Comparison of ENCODE assay signal across 2 cellular contexts in genomic region chr2:169775765-169776482, GRCh38.
TF ChIP-seq lines count a peak whose summit lies in the region.

No MANE protein-coding gene starts in this region.

TF ChIP-seq in HEK293, 187 proteins besides CTCF, POLR2A, EP300 and RAD21:
- no peak for TF ChIP-seq ZNF560 (tag by site-specific recombination; IDR thresholded peaks at IDR 0.05; ENCODE audit: borderline replicate concordance)
- TF ChIP-seq ZNF776 (tag by site-specific recombination; IDR thresholded peaks at IDR 0.05; ENCODE audit: borderline replicate concordance), result no peak
- TF ChIP-seq ZNF354C (tag by site-specific recombination; IDR thresholded peaks at IDR 0.05; ENCODE audit: borderline replicate concordance, low read depth), result no peak
- no peak for TF ChIP-seq ZNF132 (tag by site-specific recombination; IDR thresholded peaks at IDR 0.05; ENCODE audit: borderline replicate concordance)
- peak; percentile 30; the same call in 1 of the 2 replicates for TF ChIP-seq ZNF335 (tag by site-specific recombination; conservative IDR thresholded peaks at IDR 0.05)
- 0 out of 2 replicates have a peak, but pooled peaks have one; percentile 17 for TF ChIP-seq PRDM10 (tag by site-specific recombination; IDR thresholded peaks at IDR 0.05)
TF ChIP-seq in HEK293: peak in this region for 2.

TF ChIP-seq in K562, 482 proteins besides CTCF, POLR2A, EP300 and RAD21 (continues in another document):
- TF ChIP-seq FOXK2 (conservative IDR thresholded peaks at IDR 0.05 in 1 of 2, IDR thresholded peaks at IDR 0.05 in 1 of 2; ENCODE audit: low read depth in 2 of 2) (peak; percentile 26 to 35; a peak in 1 of 4 replicates), THAP7 (CRISPR knock-in tag; IDR thresholded peaks at IDR 0.05) (no peak), ESRRA (IDR thresholded peaks at IDR 0.05; ENCODE audit: borderline replicate concordance, low read depth) (no peak), ARID2 (IDR thresholded peaks at IDR 0.05) (no peak), GATAD2A (IDR thresholded peaks at IDR 0.05) (no peak), MXI1 (IDR thresholded peaks at IDR 0.05; ENCODE audit: low read depth, low read length) (no peak), EWSR1 (IDR thresholded peaks at IDR 0.05; ENCODE audit: borderline replicate concordance, low read depth, partially characterized antibody) (no peak), KLF13 (tag; IDR thresholded peaks at IDR 0.05; ENCODE audit: borderline replicate concordance, low read depth) (no peak), LEF1 (IDR thresholded peaks at IDR 0.05) (0 out of 2 replicates have a peak, but pooled peaks have one; percentile 30), RFX1 (IDR thresholded peaks at IDR 0.05) (no peak), RUNX1 (IDR thresholded peaks at IDR 0.05; ENCODE audit: low read depth) (no peak), SMARCA4 (IDR thresholded peaks at IDR 0.05) (0 out of 2 replicates have a peak, but pooled peaks have one; percentile 24), CBX3 (IDR thresholded peaks at IDR 0.05; ENCODE audit: borderline replicate concordance in 1 of 2, low read length in 2 of 2) (no peak), NBN (IDR thresholded peaks at IDR 0.05; ENCODE audit: low read depth) (no peak), TBP (optimal IDR thresholded peaks at IDR 0.05; ENCODE audit: low read depth, low read length) (no peak), ZNF766 (CRISPR knock-in tag; conservative IDR thresholded peaks at IDR 0.05) (0 out of 2 replicates have a peak, but pooled peaks have one; percentile 45), ZNF57 (CRISPR knock-in tag; IDR thresholded peaks at IDR 0.05) (no peak), ESRRB (CRISPR knock-in tag; IDR thresholded peaks at IDR 0.05; ENCODE audit: borderline replicate concordance) (no peak), PRDM10 (IDR thresholded peaks at IDR 0.05; ENCODE audit: partially characterized antibody) (peak; percentile 69), SP1 (CRISPR knock-in tag; IDR thresholded peaks at IDR 0.05) (no peak), MTA1 (IDR thresholded peaks at IDR 0.05; ENCODE audit: borderline replicate concordance) (no peak), ETS2 (tag; IDR thresholded peaks at IDR 0.05; ENCODE audit: borderline replicate concordance, poor library complexity, severe bottlenecking) (no peak), MECOM (CRISPR knock-in tag; IDR thresholded peaks at IDR 0.05) (0 out of 2 replicates have a peak, but pooled peaks have one; percentile 27), SMARCE1 (IDR thresholded peaks at IDR 0.05) (peak; percentile 50; the same call in 1 of the 2 replicates), ZSCAN29 (IDR thresholded peaks at IDR 0.05) (no peak), FOXA1 (IDR thresholded peaks at IDR 0.05; ENCODE audit: borderline replicate concordance) (no peak), ZNF445 (CRISPR knock-in tag; IDR thresholded peaks at IDR 0.05; ENCODE audit: low read depth) (0 out of 2 replicates have a peak, but pooled peaks have one; percentile 13), HNRNPUL1 (IDR thresholded peaks at IDR 0.05; ENCODE audit: low read length) (no peak), MCM2 (IDR thresholded peaks at IDR 0.05; ENCODE audit: low read depth) (no peak), ILF3 (IDR thresholded peaks at IDR 0.05; ENCODE audit: borderline replicate concordance) (no peak), ZBTB8A (IDR thresholded peaks at IDR 0.05; ENCODE audit: partially characterized antibody) (no peak), DPF2 (IDR thresholded peaks at IDR 0.05) (peak; percentile 56; the same call in 1 of the 2 replicates), FOXJ2 (tag; IDR thresholded peaks at IDR 0.05) (no peak), GABPB1 (CRISPR knock-in tag; IDR thresholded peaks at IDR 0.05) (no peak), TCF3 (CRISPR knock-in tag; IDR thresholded peaks at IDR 0.05) (no peak), HES1 (IDR thresholded peaks at IDR 0.05; ENCODE audit: low read depth) (no peak), RBBP5 (IDR thresholded peaks at IDR 0.05; ENCODE audit: borderline replicate concordance, insufficient read depth, low read length, poor library complexity, severe bottlenecking) (no peak), PRPF4 (IDR thresholded peaks at IDR 0.05; ENCODE audit: insufficient read depth, low read depth, low read length, poor library complexity, severe bottlenecking) (no peak), TAF1 (IDR thresholded peaks at IDR 0.05; ENCODE audit: control insufficient read depth, extremely low read depth, insufficient read depth, low read length, severe bottlenecking) (no peak), PHTF2 (CRISPR knock-in tag; IDR thresholded peaks at IDR 0.05) (no peak), U2AF1 (optimal IDR thresholded peaks at IDR 0.05; ENCODE audit: low read depth, low read length) (no peak), ZNF124 (CRISPR knock-in tag; IDR thresholded peaks at IDR 0.05) (no peak), PCBP2 (IDR thresholded peaks at IDR 0.05; ENCODE audit: low read depth, low read length, poor library complexity, severe bottlenecking) (no peak), DNMT1 (IDR thresholded peaks at IDR 0.05) (no peak), MTA2 (IDR thresholded peaks at IDR 0.05; ENCODE audit: low read depth) (no peak), ZFP1 (CRISPR knock-in tag; IDR thresholded peaks at IDR 0.05) (no peak), MAFF (IDR thresholded peaks at IDR 0.05; ENCODE audit: low read length) (peak; percentile 46; the same call in 1 of the 2 replicates), MTA3 (IDR thresholded peaks at IDR 0.05; ENCODE audit: borderline replicate concordance) (no peak), FOXP1 (CRISPR knock-in tag; IDR thresholded peaks at IDR 0.05) (no peak), ZNF696 (CRISPR knock-in tag; conservative IDR thresholded peaks at IDR 0.05) (no peak), ZKSCAN1 (IDR thresholded peaks at IDR 0.05; ENCODE audit: low read depth, low read length) (no peak), RCOR1 (IDR thresholded peaks at IDR 0.05; ENCODE audit: borderline replicate concordance in 1 of 2, low read depth in 2 of 2, low read length in 2 of 2) (peak in 1 of 2 experiments; percentile 24; a peak in 1 of 4 replicates), ZNF583 (CRISPR knock-in tag; IDR thresholded peaks at IDR 0.05) (no peak), ZNF232 (CRISPR knock-in tag; IDR thresholded peaks at IDR 0.05) (no peak), NFE2 (IDR thresholded peaks at IDR 0.05; ENCODE audit: low read depth) (peak; percentile 90), BRD4 (IDR thresholded peaks at IDR 0.05) (peak; percentile 51; the same call in 1 of the 2 replicates), HNRNPK (IDR thresholded peaks at IDR 0.05; ENCODE audit: low read depth, low read length, poor library complexity, severe bottlenecking) (no peak), ZNF174 (CRISPR knock-in tag; IDR thresholded peaks at IDR 0.05) (no peak), RAD51 (IDR thresholded peaks at IDR 0.05; ENCODE audit: borderline replicate concordance, low read depth) (no peak)
- TF ChIP-seq, protein P1, sequence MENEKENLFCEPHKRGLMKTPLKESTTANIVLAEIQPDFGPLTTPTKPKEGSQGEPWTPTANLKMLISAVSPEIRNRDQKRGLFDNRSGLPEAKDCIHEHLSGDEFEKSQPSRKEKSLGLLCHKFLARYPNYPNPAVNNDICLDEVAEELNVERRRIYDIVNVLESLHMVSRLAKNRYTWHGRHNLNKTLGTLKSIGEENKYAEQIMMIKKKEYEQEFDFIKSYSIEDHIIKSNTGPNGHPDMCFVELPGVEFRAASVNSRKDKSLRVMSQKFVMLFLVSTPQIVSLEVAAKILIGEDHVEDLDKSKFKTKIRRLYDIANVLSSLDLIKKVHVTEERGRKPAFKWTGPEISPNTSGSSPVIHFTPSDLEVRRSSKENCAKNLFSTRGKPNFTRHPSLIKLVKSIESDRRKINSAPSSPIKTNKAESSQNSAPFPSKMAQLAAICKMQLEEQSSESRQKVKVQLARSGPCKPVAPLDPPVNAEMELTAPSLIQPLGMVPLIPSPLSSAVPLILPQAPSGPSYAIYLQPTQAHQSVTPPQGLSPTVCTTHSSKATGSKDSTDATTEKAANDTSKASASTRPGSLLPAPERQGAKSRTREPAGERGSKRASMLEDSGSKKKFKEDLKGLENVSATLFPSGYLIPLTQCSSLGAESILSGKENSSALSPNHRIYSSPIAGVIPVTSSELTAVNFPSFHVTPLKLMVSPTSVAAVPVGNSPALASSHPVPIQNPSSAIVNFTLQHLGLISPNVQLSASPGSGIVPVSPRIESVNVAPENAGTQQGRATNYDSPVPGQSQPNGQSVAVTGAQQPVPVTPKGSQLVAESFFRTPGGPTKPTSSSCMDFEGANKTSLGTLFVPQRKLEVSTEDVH (IDR thresholded peaks at IDR 0.05; ENCODE audit: low read depth, partially characterized antibody), result no peak
- TF ChIP-seq, protein P2, sequence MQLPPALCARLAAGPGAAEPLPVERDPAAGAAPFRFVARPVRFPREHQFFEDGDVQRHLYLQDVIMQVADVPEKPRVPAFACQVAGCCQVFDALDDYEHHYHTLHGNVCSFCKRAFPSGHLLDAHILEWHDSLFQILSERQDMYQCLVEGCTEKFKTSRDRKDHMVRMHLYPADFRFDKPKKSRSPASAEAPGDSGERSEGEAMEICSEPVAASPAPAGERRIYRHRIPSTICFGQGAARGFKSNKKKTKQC (CRISPR knock-in tag; IDR thresholded peaks at IDR 0.05), result no peak
- TF ChIP-seq, protein P3, sequence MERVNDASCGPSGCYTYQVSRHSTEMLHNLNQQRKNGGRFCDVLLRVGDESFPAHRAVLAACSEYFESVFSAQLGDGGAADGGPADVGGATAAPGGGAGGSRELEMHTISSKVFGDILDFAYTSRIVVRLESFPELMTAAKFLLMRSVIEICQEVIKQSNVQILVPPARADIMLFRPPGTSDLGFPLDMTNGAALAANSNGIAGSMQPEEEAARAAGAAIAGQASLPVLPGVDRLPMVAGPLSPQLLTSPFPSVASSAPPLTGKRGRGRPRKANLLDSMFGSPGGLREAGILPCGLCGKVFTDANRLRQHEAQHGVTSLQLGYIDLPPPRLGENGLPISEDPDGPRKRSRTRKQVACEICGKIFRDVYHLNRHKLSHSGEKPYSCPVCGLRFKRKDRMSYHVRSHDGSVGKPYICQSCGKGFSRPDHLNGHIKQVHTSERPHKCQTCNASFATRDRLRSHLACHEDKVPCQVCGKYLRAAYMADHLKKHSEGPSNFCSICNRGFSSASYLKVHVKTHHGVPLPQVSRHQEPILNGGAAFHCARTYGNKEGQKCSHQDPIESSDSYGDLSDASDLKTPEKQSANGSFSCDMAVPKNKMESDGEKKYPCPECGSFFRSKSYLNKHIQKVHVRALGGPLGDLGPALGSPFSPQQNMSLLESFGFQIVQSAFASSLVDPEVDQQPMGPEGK (CRISPR knock-in tag; IDR thresholded peaks at IDR 0.05; ENCODE audit: borderline replicate concordance), result no peak
- TF ChIP-seq, protein P4, sequence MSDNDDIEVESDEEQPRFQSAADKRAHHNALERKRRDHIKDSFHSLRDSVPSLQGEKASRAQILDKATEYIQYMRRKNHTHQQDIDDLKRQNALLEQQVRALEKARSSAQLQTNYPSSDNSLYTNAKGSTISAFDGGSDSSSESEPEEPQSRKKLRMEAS (CRISPR knock-in tag; IDR thresholded peaks at IDR 0.05), result no peak
- TF ChIP-seq, protein P5, sequence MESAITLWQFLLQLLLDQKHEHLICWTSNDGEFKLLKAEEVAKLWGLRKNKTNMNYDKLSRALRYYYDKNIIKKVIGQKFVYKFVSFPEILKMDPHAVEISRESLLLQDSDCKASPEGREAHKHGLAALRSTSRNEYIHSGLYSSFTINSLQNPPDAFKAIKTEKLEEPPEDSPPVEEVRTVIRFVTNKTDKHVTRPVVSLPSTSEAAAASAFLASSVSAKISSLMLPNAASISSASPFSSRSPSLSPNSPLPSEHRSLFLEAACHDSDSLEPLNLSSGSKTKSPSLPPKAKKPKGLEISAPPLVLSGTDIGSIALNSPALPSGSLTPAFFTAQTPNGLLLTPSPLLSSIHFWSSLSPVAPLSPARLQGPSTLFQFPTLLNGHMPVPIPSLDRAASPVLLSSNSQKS (CRISPR knock-in tag; IDR thresholded peaks at IDR 0.05), result no peak
